In genomic region chr3:169082076-169082475, GRCh38 we compare ENCODE assay signal across 20 cellular contexts.
"Had no signal": no experiment of that assay in that cellular context is flagged by ENCODE, and none has a peak within 500 bp of the region (broad histone marks: within the 10 kb centered on the region; RNA-seq: fewer than 3 reads in every experiment).

No MANE protein-coding gene starts in this region.

- H3K27me3 Mint-ChIP-seq: activated B cell treated with CpG ODN at 0.5 μM for 24 hours; activated CD4-positive, alpha-beta memory T cell treated with anti-CD3 and anti-CD28 coated beads for 36 hours had no signal

- ATAC-seq: activated naive CD4-positive, alpha-beta T cell treated with anti-CD3 and anti-CD28 coated beads, Interleukin-2, amount 50 U/mL, for 72 hours; gastroesophageal sphincter had no signal

- H3K4me3 Mint-ChIP-seq: activated B cell treated with CpG ODN at 0.5 μM for 24 hours; activated CD4-positive, alpha-beta memory T cell treated with anti-CD3 and anti-CD28 coated beads for 36 hours; activated T-helper 1 cell treated with anti-CD3 and anti-CD28 coated beads, Interleukin-12 subunit alpha, Interleukin-12 subunit beta, Interleukin-2, Interleukin-4 antibody, amounts not matched to agents 30 ng/mL and 10 ng/mL and 1 ng/mL, durations not matched to agents 14 hours and 24 hours and 36 hours; immature natural killer cell; nephron progenitor cell; T-helper 2 cell treated with Interferon-gamma antibody and Interleukin-4, amounts not matched to agents 5 μg/mL and 100 μg/mL, for 36 hours had no signal

- H3K9me3 Mint-ChIP-seq: activated B cell treated with CpG ODN at 0.5 μM for 24 hours; activated CD4-positive, alpha-beta memory T cell treated with anti-CD3 and anti-CD28 coated beads for 36 hours; activated naive CD4-positive, alpha-beta T cell treated with anti-CD3 and anti-CD28 coated beads, Interleukin-2, amount 50 U/mL, for 72 hours; activated T-helper 1 cell treated with anti-CD3 and anti-CD28 coated beads, Interleukin-12 subunit alpha, Interleukin-12 subunit beta, Interleukin-2, Interleukin-4 antibody, amounts not matched to agents 30 ng/mL and 10 ng/mL and 1 ng/mL, durations not matched to agents 14 hours and 24 hours and 36 hours; nephron progenitor cell; T-helper 2 cell treated with Interferon-gamma antibody and Interleukin-4, amounts not matched to agents 5 μg/mL and 100 μg/mL, for 36 hours had no signal

- DNase-seq: activated B cell treated with CpG ODN at 0.5 μM for 24 hours; activated CD4-positive, alpha-beta memory T cell treated with anti-CD3 and anti-CD28 coated beads for 36 hours; activated CD4-positive, alpha-beta T cell treated with anti-CD3 and anti-CD28 coated beads for 4 hours; activated gamma-delta T cell treated with Interleukin-2 at 50 U/mL for 16 hours; activated T-cell treated with anti-CD3 and anti-CD28 coated beads for 4 hours; dermis blood vessel endothelial cell; effector memory CD4-positive, alpha-beta T cell; immature natural killer cell; nephron progenitor cell; nucleus accumbens; posterior cingulate gyrus; retina; stimulated activated CD4-positive, alpha-beta T cell treated with anti-CD3 and anti-CD28 coated beads, Interleukin-12 subunit alpha, Interleukin-12 subunit beta, amount 100 ng/mL, for 4 hours; stimulated activated CD4-positive, alpha-beta T cell treated with anti-CD3 and anti-CD28 coated beads, Interleukin-1b, Interleukin-23, amount 100 ng/mL, for 48 hours; stimulated activated CD8-positive, alpha-beta memory T cell treated with anti-CD3 and anti-CD28 coated beads, Interleukin-4, amount 100 ng/mL, for 48 hours; stimulated activated naive CD4-positive, alpha-beta T cell had no signal

- H3K4me1 Mint-ChIP-seq: activated B cell treated with CpG ODN at 0.5 μM for 24 hours, immature natural killer cell, nephron progenitor cell had no signal

- H3K9me3 ChIP-seq: gastroesophageal sphincter had no signal

- H3K4me3 ChIP-seq: gastroesophageal sphincter had no signal

- H3K27me3 ChIP-seq: gastroesophageal sphincter had no signal

- H3K27ac ChIP-seq: gastroesophageal sphincter had no signal

- H3K27ac Mint-ChIP-seq: activated B cell treated with CpG ODN at 0.5 μM for 24 hours; activated CD4-positive, alpha-beta memory T cell treated with anti-CD3 and anti-CD28 coated beads for 36 hours; activated naive CD4-positive, alpha-beta T cell treated with anti-CD3 and anti-CD28 coated beads, Interleukin-2, amount 50 U/mL, for 72 hours; activated T-helper 1 cell treated with anti-CD3 and anti-CD28 coated beads, Interleukin-12 subunit alpha, Interleukin-12 subunit beta, Interleukin-2, Interleukin-4 antibody, amounts not matched to agents 30 ng/mL and 10 ng/mL and 1 ng/mL, durations not matched to agents 14 hours and 24 hours and 36 hours; immature natural killer cell; nephron progenitor cell; T-helper 2 cell treated with Interferon-gamma antibody and Interleukin-4, amounts not matched to agents 5 μg/mL and 100 μg/mL, for 36 hours had no signal

- H3K36me3 Mint-ChIP-seq: activated CD4-positive, alpha-beta memory T cell treated with anti-CD3 and anti-CD28 coated beads for 36 hours; activated naive CD4-positive, alpha-beta T cell treated with anti-CD3 and anti-CD28 coated beads, Interleukin-2, amount 50 U/mL, for 72 hours; immature natural killer cell had no signal
